Comparison of ENCODE assay signal across 21 cellular contexts in the genomic region with DNA sequence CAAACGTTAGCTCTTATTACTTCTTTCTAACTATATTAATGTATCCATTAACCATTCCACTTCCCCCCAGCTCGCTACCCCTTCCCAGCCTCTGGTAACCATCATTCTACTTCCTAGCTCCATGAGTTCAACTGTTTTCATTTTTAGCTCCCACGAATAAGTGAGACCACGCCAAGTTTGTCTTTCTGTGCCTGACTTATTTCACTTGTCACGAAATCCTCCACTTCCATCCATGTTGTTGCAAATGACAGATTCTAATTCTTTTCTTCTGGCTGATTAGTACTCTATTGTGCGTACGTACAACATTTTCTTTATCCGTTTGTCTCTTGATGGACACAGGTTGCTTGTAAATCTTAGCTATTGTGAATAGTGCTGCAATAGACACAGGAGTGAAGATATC. TPM values are rescaled to one million over a fixed set of nuclear protein-coding genes. Genes with fewer than 3 reads are reported as not detected.
"Had no signal": no experiment of that assay in that cellular context is flagged by ENCODE, and none has a peak within 500 bp of the region (broad histone marks: within the 10 kb centered on the region; RNA-seq: fewer than 3 reads in every experiment).

No MANE protein-coding gene starts in this region.

- H3K9ac ChIP-seq: neural progenitor cell had no signal

- H3K4me3 ChIP-seq: heart right ventricle, neural progenitor cell, ovary, SJSA1, transverse colon had no signal

- DNase-seq: activated CD4-positive, alpha-beta T cell treated with anti-CD3 and anti-CD28 coated beads, Interleukin-2, amount 50 U/mL, for 1 hour; activated CD4-positive, CD25-positive, alpha-beta regulatory T cell treated with anti-CD3 and anti-CD28 coated beads, Interleukin-2, amount 50 U/mL, for 72 hours; activated CD8-positive, alpha-beta memory T cell treated with anti-CD3 and anti-CD28 coated beads, Interleukin-2, amount 50 U/mL, for 48 hours; activated effector memory CD4-positive, alpha-beta T cell treated with anti-CD3 and anti-CD28 coated beads, Interleukin-2, amount 50 U/mL, for 16 hours; activated T-cell treated with anti-CD3 and anti-CD28 coated beads, Interleukin-2, amount 50 U/mL, for 72 hours; dermis blood vessel endothelial cell; effector memory CD4-positive, alpha-beta T cell; heart right ventricle; immature natural killer cell; naive B cell; ovary; spleen; stimulated activated naive CD4-positive, alpha-beta T cell; substantia nigra; transverse colon had no signal

- ATAC-seq: activated T-cell treated with anti-CD3 and anti-CD28 coated beads, Interleukin-2, amount 50 U/mL, for 72 hours; gastroesophageal sphincter; heart right ventricle; sciatic nerve had no signal

- H3K27ac ChIP-seq: heart right ventricle, neural progenitor cell, ovary, SJSA1, spleen, VCaP had no signal

- H3K9me3 ChIP-seq: ovary, SJSA1 had no signal

- FAIRE-seq: bronchial epithelial cell had no signal

- H3K4me1 ChIP-seq: neural progenitor cell had no signal

- H3K27me3 ChIP-seq: gastroesophageal sphincter, neural progenitor cell, ovary, SJSA1, transverse colon had no signal

- H3K36me3 ChIP-seq: gastroesophageal sphincter, heart right ventricle, neural progenitor cell, ovary, SJSA1, spleen, transverse colon had no signal

RNA-seq across cellular contexts. Expression of gene LURAP1L, which starts 6.5 kb away (rescaled TPM):
- total RNA-seq: activated T-cell treated with anti-CD3 and anti-CD28 coated beads, Interleukin-2, amount 50 U/mL, for 72 hours; SJSA1 had no signal
- polyA plus RNA-seq: immature natural killer cell had no signal
